In the genomic region with DNA sequence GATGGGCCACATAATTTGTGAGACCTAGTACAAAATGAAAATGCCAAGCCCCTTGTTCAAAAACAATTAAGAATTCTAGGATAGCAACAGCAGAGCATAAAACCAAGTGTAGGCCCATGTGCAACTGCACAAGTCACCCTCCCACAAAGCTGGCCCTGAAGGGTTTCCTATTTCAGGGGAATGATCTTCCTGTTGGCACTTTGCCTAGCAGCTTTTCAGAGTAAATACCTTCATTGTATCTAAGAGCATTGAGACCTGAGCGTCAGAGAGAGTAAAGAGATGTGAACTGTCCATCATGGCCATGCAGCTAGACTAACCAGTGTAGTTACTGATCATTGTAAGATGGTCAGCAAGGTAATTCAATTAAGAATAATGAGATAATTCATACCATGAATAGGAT, we compare ENCODE assay signal across 13 cellular contexts.
DNase-seq lines count a peak whose midpoint lies in the region; FAIRE-seq and TF ChIP-seq lines count a peak whose summit lies in the region.
"Had no signal": no experiment of that assay in that cellular context is flagged by ENCODE, and none has a peak within 500 bp of the region (broad histone marks: within the 10 kb centered on the region; RNA-seq: fewer than 3 reads in every experiment).

No MANE protein-coding gene starts in this region.

- 11 to 43% methylated on average over 1 of the region's 1 CpG for WGBS in esophagus squamous epithelium, 2 donors
- WGBS in stomach, 5 donors = 27 to 75% (median 33%) methylated on average over 1 of the region's 1 CpG

- no peaks in the 10 kb centered on the region for H3K27me3 ChIP-seq in cardiac muscle cell
- no peaks in the 10 kb centered on the region for H3K27me3 ChIP-seq in right atrium auricular region
- H3K27me3 ChIP-seq in bronchial epithelial cell (ENCODE audit: control insufficient read depth, insufficient read depth, low read length) = no peaks in the 10 kb centered on the region
- no peaks in the 10 kb centered on the region for H3K27me3 ChIP-seq in esophagus squamous epithelium
- H3K27me3 ChIP-seq in stomach = no peaks in the 10 kb centered on the region

- no peak for FAIRE-seq in bronchial epithelial cell (lab: Jason Lieb, UNC)
- no peak for FAIRE-seq in urothelium cell line (lab: Jason Lieb, UNC)
- FAIRE-seq: G401.6 had no signal

- no peak for TF ChIP-seq POLR2A in esophagus squamous epithelium (IDR thresholded peaks at IDR 0.05)
- no peak for TF ChIP-seq POLR2A in stomach (IDR thresholded peaks at IDR 0.05)

- H3K36me3 ChIP-seq in cardiac muscle cell (no peaks in the 10 kb centered on the region), right atrium auricular region (no peaks in the 10 kb centered on the region), bronchial epithelial cell (ENCODE audit: control insufficient read depth, insufficient read depth, low read length) (no peaks in the 10 kb centered on the region), esophagus squamous epithelium (no peaks in the 10 kb centered on the region), stomach (no peaks in the 10 kb centered on the region)

- H3K9me3 ChIP-seq in cardiac muscle cell (ENCODE audit: low read depth) = no peaks in the 10 kb centered on the region
- H3K9me3 ChIP-seq in right atrium auricular region = no peaks in the 10 kb centered on the region
- H3K9me3 ChIP-seq in esophagus squamous epithelium = no peaks in the 10 kb centered on the region
- H3K9me3 ChIP-seq in stomach = no peaks in the 10 kb centered on the region

- H3K27ac ChIP-seq in cardiac muscle cell = peak overlapping the region; percentile 66
- H3K27ac ChIP-seq in right atrium auricular region = no peak overlapping the region
- no peak overlapping the region for H3K27ac ChIP-seq in esophagus squamous epithelium
- no peak overlapping the region for H3K27ac ChIP-seq in stomach
- H3K27ac ChIP-seq: coronary artery had no signal

- DNase-seq in cardiac muscle cell (ENCODE audit: low read depth in 1 of 2, low spot score in 1 of 2) = peak; percentile 1 to 56
- no peak for DNase-seq in right atrium auricular region (ENCODE audit: low spot score)
- peak; percentile 77 for DNase-seq in NCI-H345 treated with DMSO at 0.1 percent for 48 hours (lab: John Stamatoyannopoulos, UW; ENCODE audit: unreplicated experiment)
- DNase-seq in bronchial epithelial cell (ENCODE audit: low read depth) = peak; percentile 61
- peak; percentile 2 for DNase-seq in urothelium cell line (ENCODE audit: low spot score)
- no peak for DNase-seq in medulla oblongata (ENCODE audit: extremely low spot score)
- DNase-seq in esophagus squamous epithelium (lab: John Stamatoyannopoulos, UW) = no peak
- DNase-seq in stomach = no peak
- DNase-seq: activated CD4-positive, alpha-beta T cell treated with anti-CD3 and anti-CD28 coated beads, Interleukin-2, amount 10 ng/mL, durations not matched to agents 24 days and 14 days; substantia nigra had no signal

- peaks cover 21% of the 10 kb centered on the region for H3K4me1 ChIP-seq in cardiac muscle cell (ENCODE audit: low read depth)
- H3K4me1 ChIP-seq in right atrium auricular region = no peaks in the 10 kb centered on the region
- no peaks in the 10 kb centered on the region for H3K4me1 ChIP-seq in esophagus squamous epithelium
- no peaks in the 10 kb centered on the region for H3K4me1 ChIP-seq in stomach

- no peak overlapping the region for H3K4me3 ChIP-seq in cardiac muscle cell
- no peak overlapping the region for H3K4me3 ChIP-seq in right atrium auricular region
- no peak overlapping the region for H3K4me3 ChIP-seq in bronchial epithelial cell (ENCODE audit: low read depth, low read length)
- no peak overlapping the region for H3K4me3 ChIP-seq in esophagus squamous epithelium
- H3K4me3 ChIP-seq in stomach = no peak overlapping the region
- H3K4me3 ChIP-seq: coronary artery, lung had no signal

- intact Hi-C loops in esophagus squamous epithelium (cut with DNase I) (no loop called here), stomach (cut with DNase I; ENCODE audit: low total_unique reads) (no loop called here)

- TF ChIP-seq CTCF in cardiac muscle cell (IDR thresholded peaks at IDR 0.05; ENCODE audit: low read depth, low read length) (no peak), right atrium auricular region (IDR thresholded peaks at IDR 0.05) (no peak), bronchial epithelial cell (IDR thresholded peaks at IDR 0.05; ENCODE audit: insufficient read depth, low read length, severe bottlenecking) (no peak), esophagus squamous epithelium (IDR thresholded peaks at IDR 0.05) (no peak), stomach (IDR thresholded peaks at IDR 0.05) (no peak)

- no peak for TF ChIP-seq EP300 in stomach (IDR thresholded peaks at IDR 0.05)

Comparison
In these comparisons a context has a peak if more than half of its experiments do, and no peak if none do; other contexts are left out.
1. DNase-seq: peak in cardiac muscle cell (2 of 2), NCI-H345 treated with DMSO at 0.1 percent for 48 hours (single experiment), bronchial epithelial cell (single experiment) and urothelium cell line (single experiment); none in right atrium auricular region (single experiment), medulla oblongata (single experiment), esophagus squamous epithelium (single experiment) and stomach (single experiment).